ENCODE assay signal across 27 cellular contexts in the genomic region with DNA sequence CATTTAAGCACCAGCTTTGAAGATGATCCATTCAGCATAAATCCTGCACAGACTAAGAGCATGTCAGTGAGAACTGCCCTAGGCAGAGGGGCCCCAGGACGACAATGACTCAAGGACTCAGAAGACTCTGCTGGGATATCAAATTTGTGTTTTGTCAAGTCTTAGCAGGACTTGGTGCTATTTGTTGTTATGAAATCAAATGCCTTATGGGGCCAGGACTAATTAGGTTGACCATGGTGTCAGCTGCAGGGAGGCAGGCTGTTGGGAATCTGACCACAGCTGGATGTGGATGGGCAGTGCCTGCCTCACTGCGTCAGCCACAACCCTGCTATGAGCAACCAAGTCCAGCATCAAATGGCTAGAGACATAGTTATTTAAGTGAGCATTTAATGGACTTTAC.
"Had no signal": no experiment of that assay in that cellular context is flagged by ENCODE, and none has a peak within 500 bp of the region (broad histone marks: within the 10 kb centered on the region; RNA-seq: fewer than 3 reads in every experiment).

No MANE protein-coding gene starts in this region.

- H3K9me3 ChIP-seq: colonic mucosa, left ventricle myocardium inferior, stomach, thyroid gland had no signal

- H3K4me1 Mint-ChIP-seq: activated CD4-positive, alpha-beta T cell treated with anti-CD3 and anti-CD28 coated beads for 36 hours; activated CD8-positive, alpha-beta memory T cell treated with anti-CD3 and anti-CD28 coated beads, Interleukin-2, amount 10 ng/mL, durations not matched to agents 7 days and 5 days; naive thymus-derived CD8-positive, alpha-beta T cell; stimulated activated naive B cell treated with anti-CD40 and anti-IgM and Interleukin-4, amounts not matched to agents 10 μg/mL and 1 μg/mL and 100 μg/mL, for 72 hours had no signal

- H3K36me3 Mint-ChIP-seq: activated CD8-positive, alpha-beta memory T cell treated with anti-CD3 and anti-CD28 coated beads, Interleukin-2, amount 10 ng/mL, durations not matched to agents 7 days and 5 days; activated naive CD4-positive, alpha-beta T cell treated with anti-CD3 and anti-CD28 coated beads, Interleukin-2, amount 50 U/mL, for 72 hours; naive thymus-derived CD8-positive, alpha-beta T cell; stimulated activated naive B cell treated with anti-CD40 and anti-IgM and Interleukin-4, amounts not matched to agents 10 μg/mL and 1 μg/mL and 100 μg/mL, for 72 hours had no signal

- H3K27me3 ChIP-seq: colonic mucosa, stomach, thyroid gland had no signal

- H3K27ac ChIP-seq: colonic mucosa, dorsolateral prefrontal cortex, left ventricle myocardium inferior, stomach, thyroid gland had no signal

- FAIRE-seq: small intestine had no signal

- ATAC-seq: activated CD4-positive, alpha-beta T cell treated with anti-CD3 and anti-CD28 coated beads for 36 hours; activated CD8-positive, alpha-beta memory T cell treated with anti-CD3 and anti-CD28 coated beads, Interleukin-2, amount 10 ng/mL, durations not matched to agents 7 days and 5 days; activated CD8-positive, alpha-beta T cell treated with anti-CD3 and anti-CD28 coated beads, Interleukin-2, amount 10 ng/mL, durations not matched to agents 7 days and 5 days; activated naive CD4-positive, alpha-beta T cell treated with anti-CD3 and anti-CD28 coated beads, Interleukin-2, amount 50 U/mL, for 72 hours; naive thymus-derived CD8-positive, alpha-beta T cell; sciatic nerve; stimulated activated naive B cell treated with anti-CD40 and anti-IgM and Interleukin-4, amounts not matched to agents 10 μg/mL and 1 μg/mL and 100 μg/mL, for 72 hours had no signal

- H3K4me1 ChIP-seq: colonic mucosa, left ventricle myocardium inferior, stomach, thyroid gland had no signal

- H3K4me3 ChIP-seq: colonic mucosa, dorsolateral prefrontal cortex, left ventricle myocardium inferior, stomach, thyroid gland had no signal

- DNase-seq: activated CD4-positive, alpha-beta T cell treated with anti-CD3 and anti-CD28 coated beads for 36 hours; activated CD4-positive, CD25-positive, alpha-beta regulatory T cell; activated CD8-positive, alpha-beta memory T cell treated with anti-CD3 and anti-CD28 coated beads, Interleukin-2, amount 10 ng/mL, durations not matched to agents 7 days and 5 days; activated CD8-positive, alpha-beta T cell treated with anti-CD3 and anti-CD28 coated beads, Interleukin-2, amount 10 ng/mL, durations not matched to agents 7 days and 5 days; activated naive CD4-positive, alpha-beta T cell; activated T-cell treated with anti-CD3 and anti-CD28 coated beads, Interleukin-2, amount 50 U/mL, for 48 hours; anterior cingulate cortex; cerebellar nuclear complex; colonic mucosa; dorsolateral prefrontal cortex; effector memory CD4-positive, alpha-beta T cell; erythroblast; kidney glomerular epithelial cell; left ventricle myocardium inferior; midbrain; naive thymus-derived CD8-positive, alpha-beta T cell; posterior cingulate gyrus; retina; small intestine; stimulated activated CD4-positive, alpha-beta T cell treated with anti-CD3 and anti-CD28 coated beads, Interleukin-1b, Interleukin-23, amount 100 ng/mL, for 48 hours; stimulated activated CD4-positive, alpha-beta T cell treated with anti-CD3 and anti-CD28 coated beads, Interleukin-4, amount 100 ng/mL, for 4 hours; stimulated activated CD8-positive, alpha-beta memory T cell treated with anti-CD3 and anti-CD28 coated beads, Interleukin-4, amount 100 ng/mL, for 48 hours; stimulated activated naive B cell treated with anti-CD40 and anti-IgM and Interleukin-4, amounts not matched to agents 10 μg/mL and 1 μg/mL and 100 μg/mL, for 72 hours; stomach; thyroid gland had no signal

- H3K9me3 Mint-ChIP-seq: activated naive CD4-positive, alpha-beta T cell treated with anti-CD3 and anti-CD28 coated beads, Interleukin-2, amount 50 U/mL, for 72 hours; stimulated activated naive B cell treated with anti-CD40 and anti-IgM and Interleukin-4, amounts not matched to agents 10 μg/mL and 1 μg/mL and 100 μg/mL, for 72 hours had no signal

- H3K4me3 Mint-ChIP-seq: activated CD4-positive, alpha-beta T cell treated with anti-CD3 and anti-CD28 coated beads for 36 hours; activated CD8-positive, alpha-beta memory T cell treated with anti-CD3 and anti-CD28 coated beads, Interleukin-2, amount 10 ng/mL, durations not matched to agents 7 days and 5 days; activated CD8-positive, alpha-beta T cell treated with anti-CD3 and anti-CD28 coated beads, Interleukin-2, amount 10 ng/mL, durations not matched to agents 7 days and 5 days; naive thymus-derived CD8-positive, alpha-beta T cell; stimulated activated naive B cell treated with anti-CD40 and anti-IgM and Interleukin-4, amounts not matched to agents 10 μg/mL and 1 μg/mL and 100 μg/mL, for 72 hours had no signal

- H3K36me3 ChIP-seq: colonic mucosa, left ventricle myocardium inferior, stomach, thyroid gland had no signal

- H3K27ac Mint-ChIP-seq: activated CD4-positive, alpha-beta T cell treated with anti-CD3 and anti-CD28 coated beads for 36 hours; activated CD8-positive, alpha-beta memory T cell treated with anti-CD3 and anti-CD28 coated beads, Interleukin-2, amount 10 ng/mL, durations not matched to agents 7 days and 5 days; activated CD8-positive, alpha-beta T cell treated with anti-CD3 and anti-CD28 coated beads, Interleukin-2, amount 10 ng/mL, durations not matched to agents 7 days and 5 days; activated naive CD4-positive, alpha-beta T cell treated with anti-CD3 and anti-CD28 coated beads, Interleukin-2, amount 50 U/mL, for 72 hours; naive thymus-derived CD8-positive, alpha-beta T cell; stimulated activated naive B cell treated with anti-CD40 and anti-IgM and Interleukin-4, amounts not matched to agents 10 μg/mL and 1 μg/mL and 100 μg/mL, for 72 hours had no signal

- H3K27me3 Mint-ChIP-seq: activated CD8-positive, alpha-beta memory T cell treated with anti-CD3 and anti-CD28 coated beads, Interleukin-2, amount 10 ng/mL, durations not matched to agents 7 days and 5 days; stimulated activated naive B cell treated with anti-CD40 and anti-IgM and Interleukin-4, amounts not matched to agents 10 μg/mL and 1 μg/mL and 100 μg/mL, for 72 hours had no signal
